Comparison of ENCODE assay signal across 8 cellular contexts in genomic region chr6:130132286-130132701, GRCh38.
DNase-seq lines count a peak whose midpoint lies in the region; ATAC-seq and TF ChIP-seq lines count a peak whose summit lies in the region.

No MANE protein-coding gene starts in this region.

- intact Hi-C loops in body of pancreas (cut with DNase I), result no loop called here
- intact Hi-C loops in ascending aorta (cut with DNase I), result no loop called here
- intact Hi-C loops in MCF 10A (cut with micrococcal nuclease), result no loop called here

- H3K36me3 ChIP-seq in body of pancreas (replicated peaks in 1 of 2; ENCODE audit: insufficient read depth in 1 of 2, low read depth in 2 of 2) (no peaks in the 10 kb centered on the region), ascending aorta (peaks cover 11 to 17% of the 10 kb centered on the region in 2 donors)

- H3K4me3 Mint-ChIP-seq in activated CD4-positive, alpha-beta memory T cell treated with anti-CD3 and anti-CD28 coated beads, Interleukin-2, amount 10 ng/mL, durations not matched to agents 7 days and 5 days, result peak overlapping the region; percentile 54
- no peak overlapping the region for H3K4me3 Mint-ChIP-seq in MCF 10A (ENCODE audit: unreplicated experiment)

- no peaks in the 10 kb centered on the region for H3K27me3 Mint-ChIP-seq in activated CD4-positive, alpha-beta memory T cell treated with anti-CD3 and anti-CD28 coated beads, Interleukin-2, amount 10 ng/mL, durations not matched to agents 7 days and 5 days
- no peaks in the 10 kb centered on the region for H3K27me3 Mint-ChIP-seq in MCF 10A (ENCODE audit: insufficient read depth, unreplicated experiment)

- H3K9me3 ChIP-seq in body of pancreas, result no peaks in the 10 kb centered on the region
- no peaks in the 10 kb centered on the region for H3K9me3 ChIP-seq in ascending aorta

- ATAC-seq in GM18907 (IDR thresholded peaks at IDR 0.05; ENCODE audit: unreplicated experiment) (peak; percentile 84), HG02870 (IDR thresholded peaks at IDR 0.05; ENCODE audit: unreplicated experiment) (peak; percentile 76), body of pancreas (no peak)

- H3K4me1 Mint-ChIP-seq in activated CD4-positive, alpha-beta memory T cell treated with anti-CD3 and anti-CD28 coated beads, Interleukin-2, amount 10 ng/mL, durations not matched to agents 7 days and 5 days, result peaks cover 67% of the 10 kb centered on the region
- H3K4me1 Mint-ChIP-seq in MCF 10A (ENCODE audit: insufficient read depth, unreplicated experiment), result no peaks in the 10 kb centered on the region

- H3K9me3 Mint-ChIP-seq in activated CD4-positive, alpha-beta memory T cell treated with anti-CD3 and anti-CD28 coated beads, Interleukin-2, amount 10 ng/mL, durations not matched to agents 7 days and 5 days, result peaks cover 8% of the 10 kb centered on the region
- no peaks in the 10 kb centered on the region for H3K9me3 Mint-ChIP-seq in MCF 10A (ENCODE audit: unreplicated experiment)

- H3K4me3 ChIP-seq in body of pancreas, result no peak overlapping the region
- no peak overlapping the region for H3K4me3 ChIP-seq in ascending aorta

- H3K4me1 ChIP-seq in body of pancreas, result no peaks in the 10 kb centered on the region
- H3K4me1 ChIP-seq in ascending aorta, result no peaks in the 10 kb centered on the region

- peak overlapping the region; percentile 90 for H3K27ac Mint-ChIP-seq in activated CD4-positive, alpha-beta memory T cell treated with anti-CD3 and anti-CD28 coated beads, Interleukin-2, amount 10 ng/mL, durations not matched to agents 7 days and 5 days
- H3K27ac Mint-ChIP-seq in MCF 10A (ENCODE audit: low read depth, unreplicated experiment), result no peak overlapping the region

- BruUV-seq in MCF 10A (replicated peaks; lab: Mats Ljungman, UMichigan), result no TSS peak

- no peak for TF ChIP-seq POLR2A in body of pancreas (IDR thresholded peaks at IDR 0.05)

- H3K27ac ChIP-seq in body of pancreas, result no peak overlapping the region
- H3K27ac ChIP-seq in ascending aorta, result no peak overlapping the region

- H3K27me3 ChIP-seq in body of pancreas (no peaks in the 10 kb centered on the region), ascending aorta (no peaks in the 10 kb centered on the region)

- WGBS in body of pancreas, 2 donors, result 70 to 75% methylated on average over 6 of the region's 6 CpGs

- TF ChIP-seq CTCF in body of pancreas (IDR thresholded peaks at IDR 0.05) (no peak), ascending aorta (IDR thresholded peaks at IDR 0.05) (no peak), MCF 10A (IDR thresholded peaks at IDR 0.05; ENCODE audit: unreplicated experiment) (no peak)

- POLR2A ChIA-PET in activated CD4-positive, alpha-beta memory T cell treated with anti-CD3 and anti-CD28 coated beads, Interleukin-2, amount 10 ng/mL, durations not matched to agents 7 days and 5 days (lab: Charles Lee), result interaction anchor here (0.6 to 2.2 kb wide), 13 partner anchors 9 to 570 kb away, joined by 3 to 32 read pairs (median 3); partner anchors contain the start of gene SAMD3
- POLR2A ChIA-PET in MCF 10A (lab: Yijun Ruan, JAX), result interaction anchor here (0.7 kb wide), 1 partner anchor 31 kb away, joined by 5 read pairs; no protein-coding TSS in a partner anchor

- CTCF ChIA-PET in activated CD4-positive, alpha-beta memory T cell treated with anti-CD3 and anti-CD28 coated beads, Interleukin-2, amount 10 ng/mL, durations not matched to agents 7 days and 5 days (lab: Charles Lee), result interaction anchor here (0.9 to 1.5 kb wide), 6 partner anchors 72 to 150 kb away, joined by 3 to 8 read pairs (median 4); partner anchors contain the start of gene SAMD3
- CTCF ChIA-PET in MCF 10A (lab: Yijun Ruan, JAX), result interaction anchor here (0.6 kb wide), 2 partner anchors 139 to 543 kb away, joined by 3 read pairs; no protein-coding TSS in a partner anchor

- H3K36me3 Mint-ChIP-seq in activated CD4-positive, alpha-beta memory T cell treated with anti-CD3 and anti-CD28 coated beads, Interleukin-2, amount 10 ng/mL, durations not matched to agents 7 days and 5 days (ENCODE audit: low read depth), result peaks cover 44% of the 10 kb centered on the region
- H3K36me3 Mint-ChIP-seq in MCF 10A (ENCODE audit: insufficient read depth, unreplicated experiment), result no peaks in the 10 kb centered on the region

- DNase-seq in activated CD4-positive, alpha-beta memory T cell treated with anti-CD3 and anti-CD28 coated beads, Interleukin-2, amount 10 ng/mL, durations not matched to agents 7 days and 5 days, result peak; percentile 86
- DNase-seq in stimulated activated CD4-positive, alpha-beta T cell treated with anti-CD3 and anti-CD28 coated beads, Interleukin-2, amount 100 ng/mL, for 24 hours, result peak; percentile 29 to 33
- DNase-seq in body of pancreas (no peak), ascending aorta (ENCODE audit: low spot score in 2 of 2) (no peak), globus pallidus (ENCODE audit: low spot score) (no peak), MCF 10A (ENCODE audit: unreplicated experiment) (no peak)

Comparison
In these comparisons a context has a peak if more than half of its experiments do, and no peak if none do; other contexts are left out.
1. DNase-seq: peak in activated CD4-positive, alpha-beta memory T cell treated with anti-CD3 and anti-CD28 coated beads, Interleukin-2, amount 10 ng/mL, durations not matched to agents 7 days and 5 days (single experiment) and stimulated activated CD4-positive, alpha-beta T cell treated with anti-CD3 and anti-CD28 coated beads, Interleukin-2, amount 100 ng/mL, for 24 hours (2 of 2); none in body of pancreas (0 of 4), ascending aorta (0 of 2), globus pallidus (single experiment) and MCF 10A (single experiment).